1 cellular context compared by ENCODE assay signal in genomic region chr2:102366406-102367112, GRCh38.
TF ChIP-seq lines count a peak whose summit lies in the region.

No MANE protein-coding gene starts in this region.

TF ChIP-seq in GM12878, 131 proteins besides CTCF, POLR2A, EP300 and RAD21 (continued from another document):
- TF ChIP-seq ATF7 (IDR thresholded peaks at IDR 0.05; ENCODE audit: low read depth) (peak; percentile 58), BHLHE40 (IDR thresholded peaks at IDR 0.05; ENCODE audit: borderline replicate concordance in 1 of 2, low read depth in 2 of 2, low read length in 1 of 2) (peak in 1 of 2 experiments; percentile 27; a peak in 1 of 4 replicates), SMAD1 (IDR thresholded peaks at IDR 0.05; ENCODE audit: low read depth, partially characterized antibody) (peak; percentile 76), ZNF207 (IDR thresholded peaks at IDR 0.05; ENCODE audit: borderline replicate concordance) (no peak), TBL1XR1 (IDR thresholded peaks at IDR 0.05; ENCODE audit: low read depth, low read length) (peak; percentile 52; the same call in 1 of the 2 replicates), PML (IDR thresholded peaks at IDR 0.05; ENCODE audit: low read length) (no peak), GATAD2B (conservative IDR thresholded peaks at IDR 0.05; ENCODE audit: low read depth) (0 out of 2 replicates have a peak, but pooled peaks have one; percentile 40), IKZF1 (conservative IDR thresholded peaks at IDR 0.05) (0 out of 2 replicates have a peak, but pooled peaks have one; percentile 8), STAT1 (conservative IDR thresholded peaks at IDR 0.05) (no peak)
